In genomic region chr10:100508691-100509150, GRCh38 we compare ENCODE assay signal across 8 cellular contexts. TPM values are rescaled to one million over a fixed set of nuclear protein-coding genes. Genes with fewer than 3 reads are reported as not detected.
DNase-seq lines count a peak whose midpoint lies in the region; ATAC-seq, FAIRE-seq and TF ChIP-seq lines count a peak whose summit lies in the region.

No MANE protein-coding gene starts in this region.

- H3K9me2 ChIP-seq in OCI-LY1 (ENCODE audit: low read depth, low read length), result no peaks in the 10 kb centered on the region

- H2BK5ac ChIP-seq in H9 (ENCODE audit: insufficient read length, low read length), result no peak overlapping the region

- H3K4me1 ChIP-seq in H9 (ENCODE audit: insufficient read depth, low read length) (no peaks in the 10 kb centered on the region), OCI-LY1 (ENCODE audit: insufficient read depth, low read length, severe bottlenecking) (peaks cover 13% of the 10 kb centered on the region), kidney (ENCODE audit: control insufficient read depth in 1 of 2, insufficient read depth in 1 of 2, low read depth in 1 of 2, low read length in 2 of 2) (peaks cover 4 to 5% of the 10 kb centered on the region in 2 donors), thyroid gland (no peaks in the 10 kb centered on the region)

- POLR2A ChIA-PET in activated naive CD8-positive, alpha-beta T cell treated with anti-CD3 and anti-CD28 coated beads, Interleukin-2, amount 10 ng/mL, durations not matched to agents 7 days and 5 days (lab: Charles Lee), result interaction anchor here (0.6 to 6.3 kb wide), 21 partner anchors 9 to 403 kb away, joined by 3 to 99 read pairs (median 5); partner anchors contain the start of genes HIF1AN, SCD, SEC31B and SLF2

- no peak overlapping the region for H3K4ac ChIP-seq in H9 (ENCODE audit: low read depth, low read length)

- TF ChIP-seq CTCF in H9 (conservative IDR thresholded peaks at IDR 0.05) (peak; percentile 81), OCI-LY1 (IDR thresholded peaks at IDR 0.05; ENCODE audit: low read length) (peak; percentile 48; the same call in 1 of the 2 replicates), kidney (IDR thresholded peaks at IDR 0.05; ENCODE audit: borderline replicate concordance, extremely low read depth, insufficient read depth) (peak; percentile 15), type B pancreatic cell (conservative IDR thresholded peaks at IDR 0.05) (peak; percentile 81), thyroid gland (IDR thresholded peaks at IDR 0.05) (peak in 3 of 6 experiments; percentile 8 to 31 (median 15))

- H3K9me3 ChIP-seq in H9 (ENCODE audit: control insufficient read depth, low read depth, low read length), result no peaks in the 10 kb centered on the region
- H3K9me3 ChIP-seq in OCI-LY1 (ENCODE audit: low read length), result no peaks in the 10 kb centered on the region
- H3K9me3 ChIP-seq in kidney (ENCODE audit: control insufficient read depth in 1 of 2, low read length in 2 of 2), result no peaks in the 10 kb centered on the region
- no peaks in the 10 kb centered on the region for H3K9me3 ChIP-seq in thyroid gland

- no peak for TF ChIP-seq POLR2A in thyroid gland (IDR thresholded peaks at IDR 0.05)

- H3K4me2 ChIP-seq in H9 (ENCODE audit: insufficient read depth, insufficient read length, low read length) (no peak overlapping the region), OCI-LY1 (ENCODE audit: low read length) (no peak overlapping the region)

- H3K27me3 Mint-ChIP-seq in H9 (ENCODE audit: low read depth) (peaks cover 56% of the 10 kb centered on the region), type B pancreatic cell (no peaks in the 10 kb centered on the region)
- H3K27me3 Mint-ChIP-seq in activated naive CD8-positive, alpha-beta T cell treated with anti-CD3 and anti-CD28 coated beads, Interleukin-2, amount 10 ng/mL, durations not matched to agents 7 days and 5 days, result no peaks in the 10 kb centered on the region

- H3K36me3 ChIP-seq in OCI-LY1 (ENCODE audit: insufficient read depth, low read length), result no peaks in the 10 kb centered on the region
- H3K36me3 ChIP-seq in kidney (ENCODE audit: control insufficient read depth in 1 of 2, insufficient read depth in 2 of 2, low read length in 2 of 2), result peaks cover 4 to 17% of the 10 kb centered on the region in 2 donors
- no peaks in the 10 kb centered on the region for H3K36me3 ChIP-seq in thyroid gland

- H3K27ac Mint-ChIP-seq in H9, result no peak overlapping the region; a peak in 1 of 7 replicates
- peak overlapping the region; percentile 97 for H3K27ac Mint-ChIP-seq in activated naive CD8-positive, alpha-beta T cell treated with anti-CD3 and anti-CD28 coated beads, Interleukin-2, amount 10 ng/mL, durations not matched to agents 7 days and 5 days
- H3K27ac Mint-ChIP-seq in type B pancreatic cell, result peak overlapping the region; percentile 39

- H3K9me3 Mint-ChIP-seq in H9, result no peaks in the 10 kb centered on the region
- no peaks in the 10 kb centered on the region for H3K9me3 Mint-ChIP-seq in activated naive CD8-positive, alpha-beta T cell treated with anti-CD3 and anti-CD28 coated beads, Interleukin-2, amount 10 ng/mL, durations not matched to agents 7 days and 5 days
- H3K9me3 Mint-ChIP-seq in type B pancreatic cell, result no peaks in the 10 kb centered on the region

- no peak overlapping the region for H3T11ph ChIP-seq in H9 (ENCODE audit: low read length)

- H3K4me1 Mint-ChIP-seq in H9 (peaks cover 2% of the 10 kb centered on the region in 2 experiments; a peak in 2 of 4 replicates), type B pancreatic cell (ENCODE audit: unreplicated experiment) (peaks cover 16% of the 10 kb centered on the region)
- H3K4me1 Mint-ChIP-seq in activated naive CD8-positive, alpha-beta T cell treated with anti-CD3 and anti-CD28 coated beads, Interleukin-2, amount 10 ng/mL, durations not matched to agents 7 days and 5 days, result peaks cover 88% of the 10 kb centered on the region

- H3K79me2 ChIP-seq in H9 (ENCODE audit: insufficient read depth, low read length) (no peaks in the 10 kb centered on the region), OCI-LY1 (ENCODE audit: insufficient read depth, low read length) (no peaks in the 10 kb centered on the region)

- peak; percentile 51 for ATAC-seq in activated naive CD8-positive, alpha-beta T cell treated with anti-CD3 and anti-CD28 coated beads, Interleukin-2, amount 10 ng/mL, durations not matched to agents 7 days and 5 days (ENCODE audit: low read depth)

- H3K36me3 Mint-ChIP-seq in H9 (ENCODE audit: insufficient read depth in 1 of 3, low read depth in 3 of 3), result no peaks in the 10 kb centered on the region; a peak in 1 of 7 replicates
- H3K36me3 Mint-ChIP-seq in activated naive CD8-positive, alpha-beta T cell treated with anti-CD3 and anti-CD28 coated beads, Interleukin-2, amount 10 ng/mL, durations not matched to agents 7 days and 5 days, result peaks cover 48% of the 10 kb centered on the region
- peaks cover 14% of the 10 kb centered on the region for H3K36me3 Mint-ChIP-seq in type B pancreatic cell

- H3K9ac ChIP-seq in H9 (ENCODE audit: extremely low read depth, insufficient read length, low read length), result no peak overlapping the region
- H3K9ac ChIP-seq in OCI-LY1 (ENCODE audit: low read length), result no peak overlapping the region
- no peak overlapping the region for H3K9ac ChIP-seq in kidney (ENCODE audit: low read length in 2 of 2)

- no peaks in the 10 kb centered on the region for H3K23me2 ChIP-seq in H9 (ENCODE audit: insufficient read length, low read depth, low read length, poor library complexity, severe bottlenecking)

- H3K4me3 Mint-ChIP-seq in H9 (no peak overlapping the region), type B pancreatic cell (no peak overlapping the region)
- peak overlapping the region; percentile 87 for H3K4me3 Mint-ChIP-seq in activated naive CD8-positive, alpha-beta T cell treated with anti-CD3 and anti-CD28 coated beads, Interleukin-2, amount 10 ng/mL, durations not matched to agents 7 days and 5 days

- no peak overlapping the region for H4K8ac ChIP-seq in H9 (replicated peaks; ENCODE audit: insufficient read length, low read depth, low read length)

- H3K27me3 ChIP-seq in H9 (ENCODE audit: insufficient read depth, low read length) (no peaks in the 10 kb centered on the region), OCI-LY1 (ENCODE audit: insufficient read depth, low read length) (no peaks in the 10 kb centered on the region), thyroid gland (no peaks in the 10 kb centered on the region)

- intact Hi-C loops in kidney (cut with DNase I) (no loop called here), thyroid gland (cut with DNase I) (no loop called here)

- H3K4me3 ChIP-seq in OCI-LY1 (ENCODE audit: low read depth, low read length, poor library complexity, severe bottlenecking) (no peak overlapping the region), kidney (ENCODE audit: low read length in 2 of 2) (no peak overlapping the region), thyroid gland (replicated peaks in 1 of 3) (no peak overlapping the region)

- no peak overlapping the region for H2BK15ac ChIP-seq in H9 (ENCODE audit: low read depth, low read length)

- H3K79me1 ChIP-seq in H9 (ENCODE audit: insufficient read depth, low read depth, low read length, poor library complexity, severe bottlenecking), result no peaks in the 10 kb centered on the region

- no peak overlapping the region for H2BK20ac ChIP-seq in H9 (ENCODE audit: low read depth, low read length, poor library complexity, severe bottlenecking)

- no peak overlapping the region for H2BK120ac ChIP-seq in H9 (ENCODE audit: low read depth, low read length, poor library complexity, severe bottlenecking)

- no peak overlapping the region for H3K14ac ChIP-seq in H9 (ENCODE audit: insufficient read depth, low read length)

- peak; percentile 76 for DNase-seq in DMS53 (lab: John Stamatoyannopoulos, UW)
- DNase-seq in H9, result peak; percentile 44
- peak; percentile 48 for DNase-seq in activated naive CD8-positive, alpha-beta T cell treated with anti-CD3 and anti-CD28 coated beads, Interleukin-2, amount 10 ng/mL, durations not matched to agents 7 days and 5 days
- no peak for DNase-seq in kidney
- DNase-seq in type B pancreatic cell (ENCODE audit: extremely low spot score, unreplicated experiment), result no peak
- DNase-seq in thyroid gland, result no peak
- no peak for DNase-seq in ecto neural progenitor cell (ENCODE audit: low spot score)

- no peak overlapping the region for H2AK5ac ChIP-seq in H9 (ENCODE audit: insufficient read length, low read length)

- H2AFZ ChIP-seq in H9 (ENCODE audit: low read length) (no peak overlapping the region), OCI-LY1 (ENCODE audit: low read length) (no peak overlapping the region)

- no peak overlapping the region for H4K91ac ChIP-seq in H9 (ENCODE audit: insufficient read length, low read depth, low read length)

- FAIRE-seq in kidney (lab: Jason Lieb, UNC), result no peak

- no CpG with 5 or more reads among the region's 3 CpGs for WGBS in H9 (ENCODE audit: extremely low coverage, insufficient read length, low lambda C conversion rate)
- 55% methylated on average over 3 of the region's 3 CpGs for WGBS in thyroid gland, 2 donors

- H3K56ac ChIP-seq in H9 (ENCODE audit: insufficient read length, low read depth, low read length), result no peak overlapping the region

- no peaks in the 10 kb centered on the region for H4K20me1 ChIP-seq in H9 (ENCODE audit: control insufficient read depth, insufficient read depth, insufficient read length)
- H4K20me1 ChIP-seq in OCI-LY1 (ENCODE audit: insufficient read depth, low read length), result no peaks in the 10 kb centered on the region

- H4K5ac ChIP-seq in H9 (ENCODE audit: insufficient read length, low read depth, low read length), result no peak overlapping the region

- H3K27ac ChIP-seq in H9 (ENCODE audit: insufficient read length, low read depth, low read length), result no peak overlapping the region
- H3K27ac ChIP-seq in OCI-LY1 (ENCODE audit: low read depth, low read length, poor library complexity, severe bottlenecking), result no peak overlapping the region
- H3K27ac ChIP-seq in kidney (ENCODE audit: low read depth in 2 of 2, low read length in 2 of 2), result no peak overlapping the region
- H3K27ac ChIP-seq in thyroid gland, result no peak overlapping the region

- no peak overlapping the region for H2BK12ac ChIP-seq in H9 (ENCODE audit: insufficient read length, low read depth, low read length)

- H3K23ac ChIP-seq in H9 (ENCODE audit: insufficient read length, low read depth, low read length), result no peak overlapping the region

- no peak overlapping the region for H3K18ac ChIP-seq in H9 (ENCODE audit: insufficient read length, low read depth, low read length)

- no peaks in the 10 kb centered on the region for H3F3A ChIP-seq in OCI-LY1 (ENCODE audit: insufficient read depth, low read length)

RNA-seq across cellular contexts. Expression of gene SEC31B, which starts 10.9 kb away (rescaled TPM):
- 6.3 and 6.6 TPM in 2 replicates for total RNA-seq in H9 (2021)
- 100 to 1,000 TPM; 156 to 168 TPM for total RNA-seq in activated naive CD8-positive, alpha-beta T cell treated with anti-CD3 and anti-CD28 coated beads, Interleukin-2, amount 10 ng/mL, durations not matched to agents 7 days and 5 days
- total RNA-seq in kidney, result 10.6 TPM
- 5.6 TPM for polyA plus RNA-seq in kidney (ENCODE audit: insufficient read depth, low read depth, low replicate concordance)
- 8.9 and 20.9 TPM in 2 replicates for total RNA-seq in type B pancreatic cell (ENCODE audit: low replicate concordance)
- 1 to 10 TPM; 4.2 to 8.9 (median 6.9) TPM for total RNA-seq in thyroid gland

RNA-seq across cellular contexts. Expression of gene NDUFB8, which starts 20.9 kb away (rescaled TPM):
- 194 and 205 TPM in 2 replicates for total RNA-seq in H9 (2021)
- 100 to 1,000 TPM; 245 to 269 TPM for total RNA-seq in activated naive CD8-positive, alpha-beta T cell treated with anti-CD3 and anti-CD28 coated beads, Interleukin-2, amount 10 ng/mL, durations not matched to agents 7 days and 5 days
- total RNA-seq in kidney, result 162 TPM
- 638 TPM for polyA plus RNA-seq in kidney (ENCODE audit: insufficient read depth, low read depth, low replicate concordance)
- 195 and 196 TPM in 2 replicates for total RNA-seq in type B pancreatic cell (ENCODE audit: low replicate concordance)
- 100 to 1,000 TPM; 164 to 339 (median 209) TPM for total RNA-seq in thyroid gland

RNA-seq across cellular contexts. Expression of gene HIF1AN, which starts 27.0 kb away (rescaled TPM):
- 53.8 and 58.7 TPM in 2 replicates for total RNA-seq in H9 (2021)
- 10 to 100 TPM; 52.3 to 56.4 TPM for total RNA-seq in activated naive CD8-positive, alpha-beta T cell treated with anti-CD3 and anti-CD28 coated beads, Interleukin-2, amount 10 ng/mL, durations not matched to agents 7 days and 5 days
- 40.6 TPM for total RNA-seq in kidney
- 10.9 TPM for polyA plus RNA-seq in kidney (ENCODE audit: insufficient read depth, low read depth, low replicate concordance)
- 53.2 and 62.9 TPM in 2 replicates for total RNA-seq in type B pancreatic cell (ENCODE audit: low replicate concordance)
- total RNA-seq in thyroid gland, result 10 to 100 TPM in 2 of 4 donors, 1 to 10 TPM in 2; 9.1 to 15.4 (median 11.1) TPM

RNA-seq across cellular contexts. Expression of gene WNT8B, which starts 45.9 kb away (rescaled TPM):
- total RNA-seq in H9 (2021) (not detected in 2 replicates), kidney (not detected), type B pancreatic cell (ENCODE audit: low replicate concordance) (0.29 and 0.68 TPM in 2 replicates), thyroid gland (not detected)
- under 1 TPM; 0.54 to 0.91 TPM for total RNA-seq in activated naive CD8-positive, alpha-beta T cell treated with anti-CD3 and anti-CD28 coated beads, Interleukin-2, amount 10 ng/mL, durations not matched to agents 7 days and 5 days
- 0.60 TPM for polyA plus RNA-seq in kidney (ENCODE audit: insufficient read depth, low read depth, low replicate concordance)

Comparison
In these comparisons a context has a peak if more than half of its experiments do, and no peak if none do; other contexts are left out.
1. DNase-seq: peak in DMS53 (single experiment), H9 (single experiment) and activated naive CD8-positive, alpha-beta T cell treated with anti-CD3 and anti-CD28 coated beads, Interleukin-2, amount 10 ng/mL, durations not matched to agents 7 days and 5 days (single experiment); none in kidney (single experiment), type B pancreatic cell (single experiment), thyroid gland (0 of 2) and ecto neural progenitor cell (single experiment).
2. H3K27ac Mint-ChIP-seq: peak in activated naive CD8-positive, alpha-beta T cell treated with anti-CD3 and anti-CD28 coated beads, Interleukin-2, amount 10 ng/mL, durations not matched to agents 7 days and 5 days (single experiment) and type B pancreatic cell (single experiment); none in H9 (0 of 3).